Comparison of ENCODE assay signal across 1 cellular context in genomic region chr1:181128592-181129497, GRCh38.
A peak's percentile ranks its signal among the peaks of the same experiment; 100 is the strongest.
TF ChIP-seq lines count a peak whose summit lies in the region.

No MANE protein-coding gene starts in this region.

TF ChIP-seq in GM12878, 131 proteins besides CTCF, POLR2A, EP300 and RAD21 (continued from another document and continues in another):
- TF ChIP-seq USF2 (IDR thresholded peaks at IDR 0.05; ENCODE audit: borderline replicate concordance, low read depth, low read length) = no peak
- TF ChIP-seq KAT2A (conservative IDR thresholded peaks at IDR 0.05; ENCODE audit: control insufficient read depth, low read depth, low read length) = no peak
- no peak for TF ChIP-seq SUPT20H (IDR thresholded peaks at IDR 0.05; ENCODE audit: borderline replicate concordance, control insufficient read depth, low read depth, low read length)
- peak; percentile 90 for TF ChIP-seq GATAD2B (conservative IDR thresholded peaks at IDR 0.05; ENCODE audit: low read depth)
- TF ChIP-seq NR2F1 (conservative IDR thresholded peaks at IDR 0.05) = peak; percentile 99
- no peak for TF ChIP-seq NR2C2 (IDR thresholded peaks at IDR 0.05; ENCODE audit: borderline replicate concordance, control insufficient read depth, insufficient read length, low read depth)
- TF ChIP-seq NFXL1 (IDR thresholded peaks at IDR 0.05; ENCODE audit: borderline replicate concordance) = no peak
- TF ChIP-seq TCF7 (IDR thresholded peaks at IDR 0.05; ENCODE audit: borderline replicate concordance) = no peak
- TF ChIP-seq HDAC2 (IDR thresholded peaks at IDR 0.05) = no peak
- no peak for TF ChIP-seq ASH2L (IDR thresholded peaks at IDR 0.05; ENCODE audit: borderline replicate concordance, low read depth)
- TF ChIP-seq RBBP5 (conservative IDR thresholded peaks at IDR 0.05) = no peak
- TF ChIP-seq DPF2 (IDR thresholded peaks at IDR 0.05) = peak; percentile 98
- no peak for TF ChIP-seq WRNIP1 (IDR thresholded peaks at IDR 0.05; ENCODE audit: borderline replicate concordance, low read depth, low read length)
- no peak for TF ChIP-seq REST (IDR thresholded peaks at IDR 0.05; ENCODE audit: low read depth, low read length)
- peak; percentile 48; the same call in 1 of the 2 replicates for TF ChIP-seq MAX (IDR thresholded peaks at IDR 0.05; ENCODE audit: low read depth, low read length)
- no peak for TF ChIP-seq MYB (IDR thresholded peaks at IDR 0.05; ENCODE audit: borderline replicate concordance, low read depth, low read length)
- no peak for TF ChIP-seq NFIC (IDR thresholded peaks at IDR 0.05; ENCODE audit: low read depth, low read length)
- no peak for TF ChIP-seq KLF5 (IDR thresholded peaks at IDR 0.05; ENCODE audit: partially characterized antibody)
- TF ChIP-seq SIX5 (IDR thresholded peaks at IDR 0.05; ENCODE audit: low read depth, low read length, severe bottlenecking) = no peak
- peak; percentile 55; the same call in 1 of the 2 replicates for TF ChIP-seq POLR2AphosphoS5 (IDR thresholded peaks at IDR 0.05; ENCODE audit: low read length)
- peak; percentile 93 for TF ChIP-seq EED (IDR thresholded peaks at IDR 0.05; ENCODE audit: low read depth)
- TF ChIP-seq RUNX3 (IDR thresholded peaks at IDR 0.05; ENCODE audit: low read length) = no peak
- no peak for TF ChIP-seq CUX1 (IDR thresholded peaks at IDR 0.05; ENCODE audit: insufficient replicate concordance, low read depth, low read length)
- no peak for TF ChIP-seq ZZZ3 (IDR thresholded peaks at IDR 0.05; ENCODE audit: control insufficient read depth, insufficient read length, low read depth)
- TF ChIP-seq CHD1 (IDR thresholded peaks at IDR 0.05; ENCODE audit: low read depth, low read length) = no peak
- TF ChIP-seq MYC (IDR thresholded peaks at IDR 0.05; ENCODE audit: insufficient read depth, insufficient read length, insufficient replicate concordance, low read length, severe bottlenecking) = no peak
- no peak for TF ChIP-seq ZBTB4 (CRISPR knock-in tag; IDR thresholded peaks at IDR 0.05)
- peak; percentile 90 for TF ChIP-seq BCL11A (IDR thresholded peaks at IDR 0.05; ENCODE audit: low read depth, low read length)
- no peak for TF ChIP-seq FOXK2 (IDR thresholded peaks at IDR 0.05)
- TF ChIP-seq RAD51 (IDR thresholded peaks at IDR 0.05) = no peak
- TF ChIP-seq IRF4 (IDR thresholded peaks at IDR 0.05; ENCODE audit: low read depth, low read length) = peak; percentile 98
- TF ChIP-seq RELA (IDR thresholded peaks at IDR 0.05; ENCODE audit: borderline replicate concordance, partially characterized antibody) = no peak
- peak; percentile 77; the same call in 1 of the 2 replicates for TF ChIP-seq ZBED1 (IDR thresholded peaks at IDR 0.05; ENCODE audit: borderline replicate concordance)
- TF ChIP-seq YY1 (IDR thresholded peaks at IDR 0.05; ENCODE audit: low read depth, low read length) = peak; percentile 49; the same call in 1 of the 2 replicates
- TF ChIP-seq HCFC1 (IDR thresholded peaks at IDR 0.05; ENCODE audit: low read length) = no peak
- TF ChIP-seq E2F8 (IDR thresholded peaks at IDR 0.05; ENCODE audit: low read depth, partially characterized antibody) = no peak
- TF ChIP-seq CBX5 (IDR thresholded peaks at IDR 0.05; ENCODE audit: low read depth) = no peak
- peak; percentile 86 for TF ChIP-seq TBL1XR1 (IDR thresholded peaks at IDR 0.05; ENCODE audit: low read depth, low read length)
- TF ChIP-seq ZNF24 (IDR thresholded peaks at IDR 0.05) = no peak; the same call in 1 of the 2 replicates
- TF ChIP-seq SUZ12 (IDR thresholded peaks at IDR 0.05; ENCODE audit: unreplicated experiment) = no peak
- TF ChIP-seq POLR2AphosphoS2 (IDR thresholded peaks at IDR 0.05; ENCODE audit: low read depth, low read length) = no peak
- TF ChIP-seq SPI1 (IDR thresholded peaks at IDR 0.05; ENCODE audit: borderline replicate concordance, insufficient read depth, low read depth, low read length) = peak; percentile 100
- TF ChIP-seq IKZF2 (IDR thresholded peaks at IDR 0.05) = peak; percentile 96 to 97
- peak; percentile 37 for TF ChIP-seq SMAD1 (IDR thresholded peaks at IDR 0.05; ENCODE audit: low read depth, partially characterized antibody)
- peak; percentile 13; the same call in 1 of the 2 replicates for TF ChIP-seq LARP7 (IDR thresholded peaks at IDR 0.05)
- no peak for TF ChIP-seq SREBF1 (IDR thresholded peaks at IDR 0.05; ENCODE audit: low read length)
- TF ChIP-seq KDM1A (IDR thresholded peaks at IDR 0.05; ENCODE audit: borderline replicate concordance) = no peak
- TF ChIP-seq BCLAF1 (IDR thresholded peaks at IDR 0.05) = no peak
